Comparison of ENCODE assay signal across 16 cellular contexts in the genomic region with DNA sequence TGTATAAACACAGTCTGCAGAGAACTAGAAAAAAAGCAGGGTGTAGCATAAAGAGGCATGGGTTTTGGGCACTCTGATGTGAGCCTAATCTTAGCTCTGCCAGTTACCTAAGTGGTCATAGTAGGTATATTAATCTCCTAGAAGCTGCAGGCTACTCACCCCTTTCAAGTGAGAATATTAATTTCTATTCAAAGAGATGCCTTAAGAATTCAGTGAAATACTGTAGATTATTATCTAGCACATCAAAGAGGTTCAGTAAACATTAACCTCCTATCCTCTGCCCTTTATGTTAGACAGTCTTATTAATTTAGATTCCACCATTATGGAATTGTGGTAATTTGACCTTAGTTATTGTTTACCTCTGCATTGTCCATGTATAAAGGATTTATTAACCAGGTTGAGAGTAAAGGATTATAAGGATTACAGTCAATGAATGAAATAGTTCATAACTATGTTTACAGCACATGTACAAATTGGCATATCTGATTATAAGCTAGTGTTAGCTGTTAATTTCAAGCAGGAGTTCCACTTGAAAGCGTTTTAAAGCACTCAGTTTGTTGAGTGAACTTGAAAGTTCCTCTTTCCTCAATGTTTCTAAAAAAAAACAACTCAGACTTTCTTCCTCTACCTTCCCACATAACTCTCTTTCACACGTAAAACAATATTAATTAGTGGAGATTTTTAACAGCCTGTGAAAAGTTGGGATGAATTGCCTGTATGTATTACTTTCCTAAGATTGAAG.
DNase-seq lines count a peak whose midpoint lies in the region; ATAC-seq, FAIRE-seq and TF ChIP-seq lines count a peak whose summit lies in the region.
"Had no signal": no experiment of that assay in that cellular context is flagged by ENCODE, and none has a peak within 500 bp of the region (broad histone marks: within the 10 kb centered on the region; RNA-seq: fewer than 3 reads in every experiment).

No MANE protein-coding gene starts in this region.

- no peak overlapping the region for H3K27ac ChIP-seq in astrocyte (ENCODE audit: low read depth, low read length)
- H3K27ac ChIP-seq: heart left ventricle, prostate gland, suprapubic skin had no signal

- no peak overlapping the region for H2AFZ ChIP-seq in astrocyte (ENCODE audit: low read depth, low read length)

- H3K27ac Mint-ChIP-seq in astrocyte (ENCODE audit: unreplicated experiment) = no peak overlapping the region

- H3K36me3 ChIP-seq in astrocyte (ENCODE audit: insufficient read depth, low read length) = no peaks in the 10 kb centered on the region
- H3K36me3 ChIP-seq in mucosa of descending colon (ENCODE audit: low read depth) = no peaks in the 10 kb centered on the region
- H3K36me3 ChIP-seq: prostate gland had no signal

- H3K36me3 Mint-ChIP-seq in astrocyte (ENCODE audit: low read depth, unreplicated experiment) = peaks cover 8% of the 10 kb centered on the region

- DNase-seq in astrocyte (ENCODE audit: low read depth) (no peak), omental fat pad (ENCODE audit: low spot score) (no peak), H4 (ENCODE audit: low spot score) (no peak), mucosa of descending colon (no peak)
- DNase-seq: activated T-cell treated with anti-CD3 and anti-CD28 coated beads, Interleukin-2, amount 50 U/mL, for 4 hours; GF-D8; heart left ventricle; mammary epithelial cell; NCI-H1417 treated with DMSO at 0.1 percent for 48 hours had no signal

- no peaks in the 10 kb centered on the region for H3K9me3 Mint-ChIP-seq in astrocyte (ENCODE audit: unreplicated experiment)
- H3K9me3 Mint-ChIP-seq: activated T-cell treated with anti-CD3 and anti-CD28 coated beads, Interleukin-2, amount 50 U/mL, for 4 hours had no signal

- H3K4me1 Mint-ChIP-seq in astrocyte (ENCODE audit: low read depth, unreplicated experiment) = no peaks in the 10 kb centered on the region

- H3K27me3 ChIP-seq in astrocyte (ENCODE audit: insufficient read depth, low read length) = no peaks in the 10 kb centered on the region
- H3K27me3 ChIP-seq: heart left ventricle, suprapubic skin had no signal

- H3K9me3 ChIP-seq in astrocyte (ENCODE audit: insufficient read depth, low read depth, low read length) = no peaks in the 10 kb centered on the region
- no peaks in the 10 kb centered on the region for H3K9me3 ChIP-seq in mucosa of descending colon
- H3K9me3 ChIP-seq: heart left ventricle, prostate gland, suprapubic skin had no signal

- H3K4me2 ChIP-seq in astrocyte (ENCODE audit: low read length) = no peak overlapping the region

- H4K20me1 ChIP-seq in astrocyte (ENCODE audit: insufficient read depth, low read length) = no peaks in the 10 kb centered on the region

- H3K27me3 Mint-ChIP-seq in astrocyte (ENCODE audit: low read depth, unreplicated experiment) = no peaks in the 10 kb centered on the region

- FAIRE-seq in astrocyte (lab: Jason Lieb, UNC) = peak; percentile 26
- FAIRE-seq: endometrium had no signal

- H3K4me1 ChIP-seq in astrocyte (ENCODE audit: insufficient read depth, low read length) (no peaks in the 10 kb centered on the region), mucosa of descending colon (ENCODE audit: low read depth) (no peaks in the 10 kb centered on the region)
- H3K4me1 ChIP-seq: heart left ventricle, prostate gland, suprapubic skin had no signal

- TF ChIP-seq CTCF in astrocyte (IDR thresholded peaks at IDR 0.05; ENCODE audit: insufficient read depth, low read depth, low read length) (no peak), omental fat pad (IDR thresholded peaks at IDR 0.05) (no peak), mucosa of descending colon (IDR thresholded peaks at IDR 0.05) (no peak)

- H3K79me2 ChIP-seq in astrocyte (ENCODE audit: insufficient read depth, low read length) = no peaks in the 10 kb centered on the region

- no peak overlapping the region for H3K4me3 Mint-ChIP-seq in astrocyte (ENCODE audit: unreplicated experiment)
- H3K4me3 Mint-ChIP-seq: activated T-cell treated with anti-CD3 and anti-CD28 coated beads, Interleukin-2, amount 50 U/mL, for 4 hours had no signal

- no peak overlapping the region for H3K4me3 ChIP-seq in astrocyte (ENCODE audit: insufficient read depth, low read depth, low read length)
- H3K4me3 ChIP-seq in mucosa of descending colon = no peak overlapping the region
- H3K4me3 ChIP-seq: heart left ventricle, prostate gland, suprapubic skin had no signal

- ATAC-seq in GM18508 (IDR thresholded peaks at IDR 0.05; ENCODE audit: insufficient read depth, unreplicated experiment) (peak; percentile 55), GM21528 (IDR thresholded peaks at IDR 0.05; ENCODE audit: low FRiP score, unreplicated experiment) (peak; percentile 56), HG03354 (IDR thresholded peaks at IDR 0.05; ENCODE audit: poor library complexity, severe bottlenecking, unreplicated experiment) (peak; percentile 81), HG03280 (IDR thresholded peaks at IDR 0.05; ENCODE audit: unreplicated experiment) (no peak), omental fat pad (ENCODE audit: low FRiP score) (no peak), mucosa of descending colon (no peak)
- ATAC-seq: activated T-cell treated with anti-CD3 and anti-CD28 coated beads, Interleukin-2, amount 50 U/mL, for 4 hours; heart left ventricle had no signal

- intact Hi-C loops in mucosa of descending colon (cut with DNase I, micrococcal nuclease) = no loop called here

- H3K9ac ChIP-seq in astrocyte (ENCODE audit: low read length) = no peak overlapping the region

Comparison
In these comparisons a context has a peak if more than half of its experiments do, and no peak if none do; other contexts are left out.
1. ATAC-seq: peak in GM18508 (single experiment), GM21528 (single experiment) and HG03354 (single experiment); none in HG03280 (single experiment), omental fat pad (single experiment) and mucosa of descending colon (single experiment).